ENCODE assay signal across 8 cellular contexts in the genomic region with DNA sequence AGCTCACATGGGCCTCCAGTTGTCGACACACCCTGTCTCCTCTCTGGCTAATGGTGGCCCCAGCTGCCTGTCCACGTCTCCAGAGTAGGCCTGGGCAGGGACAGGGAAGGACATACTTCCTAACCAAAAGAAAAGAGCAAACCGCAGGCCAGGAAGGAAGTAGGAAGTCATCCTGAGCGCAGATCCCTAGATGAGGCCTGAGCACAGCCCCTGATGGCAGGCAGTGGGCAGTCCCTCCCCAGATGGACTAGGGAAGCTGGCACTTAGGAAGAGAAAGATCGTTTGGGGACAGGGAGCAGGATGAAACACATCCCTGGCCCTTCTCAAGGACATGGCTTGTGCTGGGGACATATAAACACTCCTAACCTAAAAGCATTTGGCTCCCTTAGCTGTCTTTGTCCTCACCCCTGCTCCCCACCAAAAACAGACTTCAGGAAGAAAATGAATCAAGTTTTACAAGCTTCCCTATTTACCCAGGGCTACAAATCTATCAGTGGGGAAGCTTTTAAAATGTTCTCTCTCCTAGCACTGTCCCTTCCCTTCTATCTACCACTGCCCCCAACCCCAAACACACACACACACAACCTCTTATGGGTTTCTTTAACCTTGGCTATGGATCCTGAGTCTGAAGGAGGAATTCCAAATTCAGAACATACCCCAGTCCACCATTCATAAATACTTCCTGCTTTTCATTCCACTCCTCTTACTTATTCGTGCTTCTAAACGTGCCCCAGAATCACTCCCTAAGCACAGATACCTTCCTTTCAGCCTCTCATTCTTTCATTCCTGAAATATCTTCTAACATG. TPM values are rescaled to one million over a fixed set of nuclear protein-coding genes. Genes with fewer than 3 reads are reported as not detected.
DNase-seq lines count a peak whose midpoint lies in the region; TF ChIP-seq lines count a peak whose summit lies in the region.

No MANE protein-coding gene starts in this region.

- no peak overlapping the region for H3K9ac ChIP-seq in endodermal cell (ENCODE audit: extremely low read depth, low read length, poor library complexity, severe bottlenecking)

- H3K4me1 ChIP-seq in endodermal cell (ENCODE audit: control insufficient read depth, insufficient read depth, low read length) = peaks cover 21% of the 10 kb centered on the region
- H3K4me1 ChIP-seq in muscle layer of duodenum (ENCODE audit: control insufficient read depth in 1 of 2, insufficient read depth in 2 of 2, low read length in 2 of 2) = peaks cover 3 to 35% of the 10 kb centered on the region in 2 donors

- peak overlapping the region; percentile 95 for H3K27ac Mint-ChIP-seq in HFFc6
- H3K27ac Mint-ChIP-seq in endodermal cell = peak overlapping the region; percentile 78

- peak overlapping the region; percentile 48 for H3K4me3 Mint-ChIP-seq in HFFc6
- no peak overlapping the region for H3K4me3 Mint-ChIP-seq in endodermal cell

- H3K27ac ChIP-seq in AG04450 (ENCODE audit: low read depth, low read length) (peak overlapping the region; percentile 42), endodermal cell (ENCODE audit: low read depth, low read length) (no peak overlapping the region), muscle layer of duodenum (ENCODE audit: low read length) (peak overlapping the region; percentile 71)

- no peak for TF ChIP-seq CTCF in AG04450 (IDR thresholded peaks at IDR 0.05; ENCODE audit: low read depth, low read length)
- no peak for TF ChIP-seq CTCF in HFFc6 (IDR thresholded peaks at IDR 0.05)
- no peak for TF ChIP-seq CTCF in endodermal cell (conservative IDR thresholded peaks at IDR 0.05)

- H3K36me3 Mint-ChIP-seq in HFFc6 (ENCODE audit: low read depth) (no peaks in the 10 kb centered on the region; the same call in 1 of the 2 replicates), endodermal cell (ENCODE audit: low read depth) (peaks cover 78% of the 10 kb centered on the region)

- DNase-seq in AG04450 (ENCODE audit: low read depth, low spot score) = peak; percentile 4
- DNase-seq in HFFc6 = peak; percentile 46
- DNase-seq in endodermal cell = no peak
- DNase-seq in cerebellar nuclear complex (lab: John Stamatoyannopoulos, UW) = no peak
- DNase-seq in NCI-H2029 treated with DMSO at 0.1 percent for 48 hours (lab: John Stamatoyannopoulos, UW) = no peak
- DNase-seq in NCI-H2171 treated with DMSO at 0.1 percent for 48 hours (lab: John Stamatoyannopoulos, UW) = no peak
- no peak for DNase-seq in NCI-H2107 (lab: John Stamatoyannopoulos, UW)

- H3K36me3 ChIP-seq in endodermal cell (ENCODE audit: control insufficient read depth, insufficient read depth, low read length) (peaks cover 84% of the 10 kb centered on the region), muscle layer of duodenum (ENCODE audit: control insufficient read depth in 1 of 2, insufficient read depth in 2 of 2, low read length in 2 of 2) (peaks cover 0 to 6% of the 10 kb centered on the region in 2 donors)

- H3K4me3 ChIP-seq in AG04450 (ENCODE audit: low read depth, low read length) (no peak overlapping the region), endodermal cell (ENCODE audit: low read length) (no peak overlapping the region), muscle layer of duodenum (ENCODE audit: low read depth in 1 of 2, low read length in 2 of 2) (no peak overlapping the region)

- no peaks in the 10 kb centered on the region for H3K27me3 ChIP-seq in AG04450 (ENCODE audit: control insufficient read depth, insufficient read depth, low read length)
- H3K27me3 ChIP-seq in endodermal cell (ENCODE audit: control insufficient read depth, insufficient read depth, low read length, poor library complexity, severe bottlenecking) = no peaks in the 10 kb centered on the region
- no peaks in the 10 kb centered on the region for H3K27me3 ChIP-seq in muscle layer of duodenum (ENCODE audit: low read depth, low read length)

- H3K27me3 Mint-ChIP-seq in HFFc6 (ENCODE audit: insufficient read depth) (no peaks in the 10 kb centered on the region; the same call in 1 of the 2 replicates), endodermal cell (ENCODE audit: insufficient read depth) (no peaks in the 10 kb centered on the region)

- H3K9me3 Mint-ChIP-seq in HFFc6 = no peaks in the 10 kb centered on the region
- H3K9me3 Mint-ChIP-seq in endodermal cell = no peaks in the 10 kb centered on the region

- WGBS in endodermal cell (ENCODE audit: insufficient coverage in 1 of 2, insufficient read length in 1 of 2), 2 experiments = 92 to 98% methylated on average over 5 to 7 of the region's 7 CpGs

- H3K4me1 Mint-ChIP-seq in HFFc6 (ENCODE audit: low read depth) (peaks cover 43% of the 10 kb centered on the region), endodermal cell (peaks cover 65% of the 10 kb centered on the region)

- no peaks in the 10 kb centered on the region for H3K9me3 ChIP-seq in AG04450 (ENCODE audit: control insufficient read depth, insufficient read depth, low read length)
- no peaks in the 10 kb centered on the region for H3K9me3 ChIP-seq in endodermal cell (ENCODE audit: control insufficient read depth, low read length)
- no peaks in the 10 kb centered on the region for H3K9me3 ChIP-seq in muscle layer of duodenum (ENCODE audit: control insufficient read depth in 1 of 2, low read length in 2 of 2)

- POLR2A ChIA-PET in AG04450 (lab: Yijun Ruan, JAX) = no interaction called here

- CTCF ChIA-PET in AG04450 (lab: Charles Lee) = interaction anchor here (0.8 to 3.8 kb wide), 3 partner anchors 9 to 104 kb away, joined by 3 to 13 read pairs (median 3); no protein-coding TSS in a partner anchor

RNA-seq across cellular contexts. Expression of gene SSBP3, which starts 21.1 kb away (rescaled TPM):
- 33.8 and 34.3 TPM in 2 replicates for polyA plus RNA-seq in AG04450 (2011; rRNA removed)
- polyA minus RNA-seq in AG04450 (2011; rRNA and poly(A)+ RNA removed) = 19.6 and 21.8 TPM in 2 replicates
- 10 to 100 TPM; 42.3 to 72.2 (median 58.1) TPM for total RNA-seq in HFFc6 (2021; fragmentation: NEBNext Ultra II Directional; extraction: Animal tissue kit (Norgen Biotek cat#: 25700))
- 100 to 1,000 TPM; 342 TPM for total RNA-seq in endodermal cell
- 245 TPM for polyA plus RNA-seq in endodermal cell (2013, experiment 1 of 2)
- 232 TPM for polyA plus RNA-seq in endodermal cell (2013, experiment 2 of 2)

Comparison
In these comparisons a context has a peak if more than half of its experiments do, and no peak if none do; other contexts are left out.
1. DNase-seq: peak in AG04450 (single experiment) and HFFc6 (single experiment); none in endodermal cell (single experiment), cerebellar nuclear complex (0 of 2), NCI-H2029 treated with DMSO at 0.1 percent for 48 hours (single experiment), NCI-H2171 treated with DMSO at 0.1 percent for 48 hours (single experiment) and NCI-H2107 (single experiment).
2. RNA of gene SSBP3, which starts 21.1 kb away (total RNA-seq): 342 TPM in endodermal cell; 42.3 to 72.2 TPM in HFFc6; every median in the first group is over 4 times any median in the second.